1 cellular context compared by ENCODE assay signal in the genomic region with DNA sequence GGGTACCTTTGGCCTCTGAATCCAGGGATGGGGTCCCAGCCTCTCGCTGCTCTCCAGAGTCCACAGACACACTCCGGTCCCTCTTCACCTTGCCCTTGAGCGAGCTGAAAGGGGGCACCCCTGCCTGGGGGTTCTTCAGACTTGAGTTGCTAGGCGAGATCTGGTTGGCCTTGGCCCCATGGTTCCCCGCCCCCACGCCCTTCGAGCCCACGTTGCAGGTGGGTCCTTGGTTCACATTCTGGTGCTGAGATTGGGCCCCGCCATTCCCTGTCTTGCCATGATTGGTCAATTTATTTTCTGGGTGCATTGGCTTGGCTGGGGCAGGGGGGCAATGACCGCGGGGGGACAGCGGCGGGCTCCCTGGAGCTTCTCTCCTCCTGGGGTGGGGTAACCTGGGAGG.
TF ChIP-seq lines count a peak whose summit lies in the region.

No MANE protein-coding gene starts in this region.

TF ChIP-seq in neural cell, 6 proteins besides CTCF, POLR2A, EP300 and RAD21 (continued from another document):
- TF ChIP-seq, protein P1, sequence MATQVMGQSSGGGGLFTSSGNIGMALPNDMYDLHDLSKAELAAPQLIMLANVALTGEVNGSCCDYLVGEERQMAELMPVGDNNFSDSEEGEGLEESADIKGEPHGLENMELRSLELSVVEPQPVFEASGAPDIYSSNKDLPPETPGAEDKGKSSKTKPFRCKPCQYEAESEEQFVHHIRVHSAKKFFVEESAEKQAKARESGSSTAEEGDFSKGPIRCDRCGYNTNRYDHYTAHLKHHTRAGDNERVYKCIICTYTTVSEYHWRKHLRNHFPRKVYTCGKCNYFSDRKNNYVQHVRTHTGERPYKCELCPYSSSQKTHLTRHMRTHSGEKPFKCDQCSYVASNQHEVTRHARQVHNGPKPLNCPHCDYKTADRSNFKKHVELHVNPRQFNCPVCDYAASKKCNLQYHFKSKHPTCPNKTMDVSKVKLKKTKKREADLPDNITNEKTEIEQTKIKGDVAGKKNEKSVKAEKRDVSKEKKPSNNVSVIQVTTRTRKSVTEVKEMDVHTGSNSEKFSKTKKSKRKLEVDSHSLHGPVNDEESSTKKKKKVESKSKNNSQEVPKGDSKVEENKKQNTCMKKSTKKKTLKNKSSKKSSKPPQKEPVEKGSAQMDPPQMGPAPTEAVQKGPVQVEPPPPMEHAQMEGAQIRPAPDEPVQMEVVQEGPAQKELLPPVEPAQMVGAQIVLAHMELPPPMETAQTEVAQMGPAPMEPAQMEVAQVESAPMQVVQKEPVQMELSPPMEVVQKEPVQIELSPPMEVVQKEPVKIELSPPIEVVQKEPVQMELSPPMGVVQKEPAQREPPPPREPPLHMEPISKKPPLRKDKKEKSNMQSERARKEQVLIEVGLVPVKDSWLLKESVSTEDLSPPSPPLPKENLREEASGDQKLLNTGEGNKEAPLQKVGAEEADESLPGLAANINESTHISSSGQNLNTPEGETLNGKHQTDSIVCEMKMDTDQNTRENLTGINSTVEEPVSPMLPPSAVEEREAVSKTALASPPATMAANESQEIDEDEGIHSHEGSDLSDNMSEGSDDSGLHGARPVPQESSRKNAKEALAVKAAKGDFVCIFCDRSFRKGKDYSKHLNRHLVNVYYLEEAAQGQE (IDR thresholded peaks at IDR 0.05; ENCODE audit: borderline replicate concordance) = no peak
